ENCODE assay signal across 24 cellular contexts in genomic region chr15:29560896-29561295, GRCh38.
"Had no signal": no experiment of that assay in that cellular context is flagged by ENCODE, and none has a peak within 500 bp of the region (broad histone marks: within the 10 kb centered on the region; RNA-seq: fewer than 3 reads in every experiment).

No MANE protein-coding gene starts in this region.

- DNase-seq: natural killer cell; occipital lobe; ovary; psoas muscle; right cardiac atrium; right lobe of liver; sigmoid colon; small intestine; stimulated activated CD4-positive, alpha-beta T cell treated with anti-CD3 and anti-CD28 coated beads, Interleukin-15, amount 100 ng/mL, for 24 hours; stimulated activated CD4-positive, alpha-beta T cell treated with anti-CD3 and anti-CD28 coated beads, Interleukin-2, amount 100 ng/mL, for 24 hours; stimulated activated CD4-positive, alpha-beta T cell treated with anti-CD3 and anti-CD28 coated beads, Interleukin-2, amount 100 ng/mL, for 48 hours; stimulated activated CD4-positive, alpha-beta T cell treated with anti-CD3 and anti-CD28 coated beads, Interleukin-4, amount 100 ng/mL, for 24 hours; stimulated activated naive B cell treated with anti-CD40 and anti-IgM and Interleukin-4, amounts not matched to agents 10 μg/mL and 1 μg/mL and 100 μg/mL, for 72 hours; stimulated activated naive CD4-positive, alpha-beta T cell treated with Interleukin-2 at 50 U/mL for 16 hours; stomach; thyroid gland; trophoblast cell; upper lobe of left lung had no signal

- ATAC-seq: natural killer cell; psoas muscle; right cardiac atrium; right lobe of liver; stimulated activated effector memory CD8-positive, alpha-beta T cell treated with anti-CD3 and anti-CD28 coated beads, Interleukin-12 subunit alpha, Interleukin-12 subunit beta, amount 100 ng/mL, for 72 hours; stimulated activated naive B cell treated with anti-CD40 and anti-IgM and Interleukin-4, amounts not matched to agents 10 μg/mL and 1 μg/mL and 100 μg/mL, for 72 hours had no signal

- H3K4me3 ChIP-seq: neural progenitor cell, ovary, psoas muscle, right lobe of liver, sigmoid colon, stomach, thoracic aorta, thyroid gland, tibial nerve, upper lobe of left lung, vagina had no signal

- FAIRE-seq: small intestine, urothelium cell line had no signal
